14 cellular contexts compared by ENCODE assay signal in genomic region chr17:45357364-45357997, GRCh38.
"Had no signal": no experiment of that assay in that cellular context is flagged by ENCODE, and none has a peak within 500 bp of the region (broad histone marks: within the 10 kb centered on the region; RNA-seq: fewer than 3 reads in every experiment).

No MANE protein-coding gene starts in this region.

- H3K9me3 ChIP-seq: gastroesophageal sphincter, left lung, right atrium auricular region, thoracic aorta had no signal

- H3K36me3 Mint-ChIP-seq: natural killer cell had no signal

- ATAC-seq: effector memory CD8-positive, alpha-beta T cell; gastroesophageal sphincter; left lung; natural killer cell had no signal

- H3K9me3 Mint-ChIP-seq: effector memory CD8-positive, alpha-beta T cell; memory B cell; natural killer cell had no signal

- DNase-seq: activated B cell treated with CpG ODN at 0.5 μM for 24 hours; activated CD4-positive, alpha-beta T cell treated with anti-CD3 and anti-CD28 coated beads, Interleukin-2, amount 50 U/mL, for 4 hours; cerebellar nuclear complex; effector memory CD8-positive, alpha-beta T cell; left lung; natural killer cell; stimulated activated naive CD4-positive, alpha-beta T cell had no signal

- H3K27me3 ChIP-seq: gastroesophageal sphincter, left lung, right atrium auricular region had no signal

- H3K36me3 ChIP-seq: gastroesophageal sphincter, left lung, right atrium auricular region, thoracic aorta had no signal

- H3K4me1 ChIP-seq: gastroesophageal sphincter, left lung, right atrium auricular region had no signal

- H3K27ac Mint-ChIP-seq: activated B cell treated with CpG ODN at 0.5 μM for 24 hours; dendritic cell treated with granulocyte-macrophage colony-stimulating factor and Interleukin-4, amounts not matched to agents 40 ng/mL and 50 ng/mL, for 4 days; effector memory CD8-positive, alpha-beta T cell; memory B cell; natural killer cell had no signal

- FAIRE-seq: keratinocyte had no signal

- H3K27ac ChIP-seq: gastroesophageal sphincter, left lung, right atrium auricular region, thoracic aorta had no signal

- H3K4me3 ChIP-seq: gastroesophageal sphincter, left lung, right atrium auricular region, smooth muscle cell, thoracic aorta had no signal

- H3K4me3 Mint-ChIP-seq: activated B cell treated with CpG ODN at 0.5 μM for 24 hours; dendritic cell treated with granulocyte-macrophage colony-stimulating factor and Interleukin-4, amounts not matched to agents 40 ng/mL and 50 ng/mL, for 4 days; effector memory CD8-positive, alpha-beta T cell; memory B cell; natural killer cell had no signal
